Comparison of ENCODE assay signal across 1 cellular context in genomic region chr2:42838133-42838532, GRCh38.
TF ChIP-seq lines count a peak whose summit lies in the region.

No MANE protein-coding gene starts in this region.

TF ChIP-seq in K562, 482 proteins besides CTCF, POLR2A, EP300 and RAD21 (continued from another document):
- TF ChIP-seq CEBPZ (IDR thresholded peaks at IDR 0.05; ENCODE audit: borderline replicate concordance, low read depth, low read length) (no peak), ZNF655 (CRISPR knock-in tag; IDR thresholded peaks at IDR 0.05) (no peak), FOXO4 (CRISPR knock-in tag; IDR thresholded peaks at IDR 0.05) (no peak), MTA3 (IDR thresholded peaks at IDR 0.05; ENCODE audit: borderline replicate concordance) (no peak), POLR2AphosphoS2 (IDR thresholded peaks at IDR 0.05; ENCODE audit: low read length) (no peak), DPF2 (IDR thresholded peaks at IDR 0.05) (no peak), ZNF444 (CRISPR knock-in tag; IDR thresholded peaks at IDR 0.05) (no peak), FOXK2 (conservative IDR thresholded peaks at IDR 0.05 in 1 of 2, IDR thresholded peaks at IDR 0.05 in 1 of 2; ENCODE audit: low read depth in 2 of 2) (no peak), HNRNPUL1 (IDR thresholded peaks at IDR 0.05; ENCODE audit: low read length) (no peak), ZKSCAN8 (CRISPR knock-in tag; IDR thresholded peaks at IDR 0.05) (no peak), GABPB1 (CRISPR knock-in tag; IDR thresholded peaks at IDR 0.05) (no peak)
